Comparison of ENCODE assay signal across 19 cellular contexts in genomic region chr10:114245128-114245791, GRCh38. TPM values are rescaled to one million over a fixed set of nuclear protein-coding genes. Genes with fewer than 3 reads are reported as not detected.
A peak's percentile ranks its signal among the peaks of the same experiment; 100 is the strongest.
DNase-seq lines count a peak whose midpoint lies in the region; ATAC-seq and TF ChIP-seq lines count a peak whose summit lies in the region.
"Had no signal": no experiment of that assay in that cellular context is flagged by ENCODE, and none has a peak within 500 bp of the region (broad histone marks: within the 10 kb centered on the region; RNA-seq: fewer than 3 reads in every experiment).

No MANE protein-coding gene starts in this region.

- H3K4me3 ChIP-seq in epithelial cell of esophagus (ENCODE audit: low read length) = peak overlapping the region; percentile 35
- H3K4me3 ChIP-seq in mucosa of descending colon = no peak overlapping the region
- H3K4me3 ChIP-seq: cardiac muscle cell, gastrocnemius medialis had no signal

- ATAC-seq in mucosa of descending colon = peak; percentile 60
- no peak for ATAC-seq in HG03135 (IDR thresholded peaks at IDR 0.05; ENCODE audit: unreplicated experiment)
- no peak for ATAC-seq in GM19467 (IDR thresholded peaks at IDR 0.05; ENCODE audit: unreplicated experiment)
- ATAC-seq in GM18861 (IDR thresholded peaks at IDR 0.05; ENCODE audit: unreplicated experiment) = no peak
- ATAC-seq: CD8-positive, alpha-beta T cell; gastrocnemius medialis had no signal

- TF ChIP-seq CTCF in 22Rv1 (IDR thresholded peaks at IDR 0.05) = no peak
- no peak for TF ChIP-seq CTCF in epithelial cell of esophagus (IDR thresholded peaks at IDR 0.05; ENCODE audit: insufficient read depth, low read depth, low read length, missing control alignments)
- no peak for TF ChIP-seq CTCF in mucosa of descending colon (IDR thresholded peaks at IDR 0.05)

- intact Hi-C loops in mucosa of descending colon (cut with DNase I, micrococcal nuclease) = no loop called here

- H3K36me3 ChIP-seq in mucosa of descending colon (ENCODE audit: low read depth) = no peaks in the 10 kb centered on the region
- H3K36me3 ChIP-seq: cardiac muscle cell, gastrocnemius medialis had no signal

- H3K9me3 ChIP-seq in mucosa of descending colon = no peaks in the 10 kb centered on the region
- H3K9me3 ChIP-seq: gastrocnemius medialis had no signal

- DNase-seq in M059J (ENCODE audit: low read depth) (peak; percentile 84), epithelial cell of esophagus (ENCODE audit: low read depth) (peak; percentile 98), mucosa of descending colon (no peak), retina (no peak)
- DNase-seq: activated CD4-positive, alpha-beta T cell treated with anti-CD3 and anti-CD28 coated beads, Interleukin-2, amount 10 ng/mL, durations not matched to agents 24 days and 14 days; activated T-cell treated with anti-CD3 and anti-CD28 coated beads for 4 hours; CD8-positive, alpha-beta T cell; gastrocnemius medialis; MM.1S; NCI-H2081; NCI-H774 had no signal

- peaks cover 12% of the 10 kb centered on the region for H3K4me1 ChIP-seq in mucosa of descending colon (ENCODE audit: low read depth)

- H3K27ac ChIP-seq in 22Rv1 = 0 out of 2 replicates have a peak overlapping the region, but pooled peaks have one; percentile 24
- H3K27ac ChIP-seq: cardiac muscle cell, gastrocnemius medialis, parathyroid adenoma had no signal

RNA-seq across cellular contexts. Expression of gene VWA2, which starts 6.2 kb away (rescaled TPM):
- total RNA-seq in M059J (2014; rRNA removed; shearing (Covaris generic)) = not detected in 2 replicates
- 1 to 10 TPM in 2 of 3 donors, under 1 TPM in 1; 0.47 to 3.2 (median 1.9) TPM for total RNA-seq in mucosa of descending colon
- total RNA-seq: A172; activated CD4-positive, alpha-beta T cell treated with anti-CD3 and anti-CD28 coated beads, Interleukin-2, amount 10 ng/mL, durations not matched to agents 24 days and 14 days; cardiac muscle cell; CD8-positive, alpha-beta T cell; mononuclear cell had no signal

Comparison
In these comparisons a context has a peak if more than half of its experiments do, and no peak if none do; other contexts are left out.
1. DNase-seq: peak in M059J (single experiment) and epithelial cell of esophagus (single experiment); none in mucosa of descending colon (0 of 3) and retina (single experiment).